In genomic region chr15:40097968-40098476, GRCh38 we compare ENCODE assay signal across 9 cellular contexts. TPM values are rescaled to one million over a fixed set of nuclear protein-coding genes. Genes with fewer than 3 reads are reported as not detected.
A peak's percentile ranks its signal among the peaks of the same experiment; 100 is the strongest.
DNase-seq lines count a peak whose midpoint lies in the region; ATAC-seq and TF ChIP-seq lines count a peak whose summit lies in the region.
"Had no signal": no experiment of that assay in that cellular context is flagged by ENCODE, and none has a peak within 500 bp of the region (broad histone marks: within the 10 kb centered on the region; RNA-seq: fewer than 3 reads in every experiment).

No MANE protein-coding gene starts in this region.

- peak overlapping the region; percentile 93 for H3K27ac Mint-ChIP-seq in endodermal cell

- H3K4me3 Mint-ChIP-seq in endodermal cell: no peak overlapping the region

- H3K36me3 ChIP-seq in PC-3 (ENCODE audit: low read depth, low read length) (no peaks in the 10 kb centered on the region), endodermal cell (ENCODE audit: control insufficient read depth, insufficient read depth, low read length) (peaks cover 18% of the 10 kb centered on the region)

- no peaks in the 10 kb centered on the region for H4K20me1 ChIP-seq in PC-3 (ENCODE audit: low read length)

- H3K9me3 ChIP-seq in PC-3 (ENCODE audit: low read length) (no peaks in the 10 kb centered on the region), endodermal cell (ENCODE audit: control insufficient read depth, low read length) (no peaks in the 10 kb centered on the region)

- no peak for TF ChIP-seq CTCF in PC-3 (conservative IDR thresholded peaks at IDR 0.05; ENCODE audit: low read depth, low read length)
- TF ChIP-seq CTCF in endodermal cell (conservative IDR thresholded peaks at IDR 0.05): no peak

- CTCF ChIA-PET in PC-3 (lab: Charles Lee): interaction anchor here (0.5 to 0.8 kb wide), 4 partner anchors 51 to 119 kb away, joined by 3 to 6 read pairs (median 4); no protein-coding TSS in a partner anchor

- H3F3A ChIP-seq in PC-3 (ENCODE audit: low read length, unreplicated experiment): no peaks in the 10 kb centered on the region

- no TSS peak for BruUV-seq in PC-3 (replicated peaks; lab: Mats Ljungman, UMichigan)

- H3K4me3 ChIP-seq in PC-3 (ENCODE audit: low read length) (no peak overlapping the region; the same call in 1 of the 2 replicates), endodermal cell (ENCODE audit: low read length) (peak overlapping the region; percentile 20)

- POLR2A ChIA-PET in PC-3 (lab: Charles Lee; ENCODE audit: unreplicated experiment): interaction anchor here (0.5 kb wide), 1 partner anchor 72 kb away, joined by 15 read pairs; no protein-coding TSS in a partner anchor

- no peak overlapping the region for H2AFZ ChIP-seq in PC-3 (ENCODE audit: low read length)

- no peaks in the 10 kb centered on the region for H3K27me3 Mint-ChIP-seq in endodermal cell (ENCODE audit: insufficient read depth)

- peaks cover 30% of the 10 kb centered on the region for H3K36me3 Mint-ChIP-seq in endodermal cell (ENCODE audit: low read depth)

- H3K27me3 ChIP-seq in PC-3 (ENCODE audit: low read length) (no peaks in the 10 kb centered on the region), endodermal cell (ENCODE audit: control insufficient read depth, insufficient read depth, low read length, poor library complexity, severe bottlenecking) (no peaks in the 10 kb centered on the region)

- peaks cover 51% of the 10 kb centered on the region for H3K4me1 Mint-ChIP-seq in endodermal cell

- DNase-seq in NCI-H510A treated with DMSO at 0.1 percent for 48 hours (lab: John Stamatoyannopoulos, UW): peak; percentile 28
- DNase-seq in NCI-H510A (lab: John Stamatoyannopoulos, UW): no peak
- DNase-seq in PC-3: no peak
- DNase-seq in endodermal cell: peak; percentile 66
- DNase-seq in sciatic nerve (ENCODE audit: low spot score): peak; percentile 77
- no peak for DNase-seq in NCI-H1930 (lab: John Stamatoyannopoulos, UW)

- H3K9ac ChIP-seq in PC-3 (ENCODE audit: low read length) (peak overlapping the region; percentile 71), endodermal cell (ENCODE audit: extremely low read depth, low read length, poor library complexity, severe bottlenecking) (no peak overlapping the region)

- intact Hi-C loops in PC-3 (cut with micrococcal nuclease) (loop anchor here (1.0 to 2.0 kb wide), 2 partner anchors 17 to 29 kb away; no protein-coding TSS in a partner anchor), sciatic nerve (cut with DNase I) (no loop called here)

- no peaks in the 10 kb centered on the region for H3K9me2 ChIP-seq in PC-3 (replicated peaks; ENCODE audit: low read length)

- H3K79me2 ChIP-seq in PC-3 (ENCODE audit: low read length): no peaks in the 10 kb centered on the region

- no peaks in the 10 kb centered on the region for H3K9me3 Mint-ChIP-seq in endodermal cell

- peak overlapping the region; percentile 92 for H3K27ac ChIP-seq in PC-3 (ENCODE audit: low read length)
- peak overlapping the region; percentile 92 for H3K27ac ChIP-seq in endodermal cell (ENCODE audit: low read depth, low read length)
- H3K27ac ChIP-seq: VCaP had no signal

- ATAC-seq in PC-3: 0 out of 2 replicates have a peak, but pooled peaks have one; percentile 8
- ATAC-seq in sciatic nerve: peak; percentile 44
- ATAC-seq in HG03565 (IDR thresholded peaks at IDR 0.05; ENCODE audit: unreplicated experiment): no peak
- ATAC-seq in GM18870 (IDR thresholded peaks at IDR 0.05; ENCODE audit: unreplicated experiment): no peak

- H3K4me1 ChIP-seq in PC-3 (ENCODE audit: insufficient read depth, low read length) (peaks cover 75% of the 10 kb centered on the region), endodermal cell (ENCODE audit: control insufficient read depth, insufficient read depth, low read length) (peaks cover 23% of the 10 kb centered on the region)

- H3K4me2 ChIP-seq in PC-3 (ENCODE audit: low read length): peak overlapping the region; percentile 83

- WGBS in endodermal cell (ENCODE audit: insufficient coverage in 1 of 2, insufficient read length in 1 of 2), 2 experiments: 89 to 91% methylated on average over 8 to 10 of the region's 10 CpGs

RNA-seq across cellular contexts. Expression of gene BMF, which starts 10.7 kb away (rescaled TPM):
- total RNA-seq in PC-3 (2014; rRNA removed) (0.95 and 5.2 TPM in 2 replicates), endodermal cell (10 to 100 TPM; 48.3 to 53.5 TPM), sciatic nerve (15.0 TPM)
- polyA plus RNA-seq in endodermal cell (2013, experiment 1 of 2): 42.5 TPM
- 44.3 TPM for polyA plus RNA-seq in endodermal cell (2013, experiment 2 of 2)

RNA-seq across cellular contexts. Expression of gene SRP14, which starts 59.0 kb away (rescaled TPM):
- total RNA-seq in PC-3 (2014; rRNA removed): 362 and 378 TPM in 2 replicates
- total RNA-seq in endodermal cell: 100 to 1,000 TPM; 237 to 293 TPM
- 519 TPM for polyA plus RNA-seq in endodermal cell (2013, experiment 1 of 2)
- 534 TPM for polyA plus RNA-seq in endodermal cell (2013, experiment 2 of 2)
- total RNA-seq in sciatic nerve: 150 TPM

Comparison
In these comparisons a context has a peak if more than half of its experiments do, and no peak if none do; other contexts are left out.
1. DNase-seq: peak in NCI-H510A treated with DMSO at 0.1 percent for 48 hours (single experiment), endodermal cell (single experiment) and sciatic nerve (single experiment); none in NCI-H510A (single experiment), PC-3 (single experiment) and NCI-H1930 (0 of 2).
2. ATAC-seq: peak in PC-3 (single experiment) and sciatic nerve (single experiment); none in HG03565 (single experiment) and GM18870 (single experiment).